Comparison of ENCODE assay signal across 1 cellular context in genomic region chr19:35451278-35452096, GRCh38.
TF ChIP-seq lines count a peak whose summit lies in the region.

No MANE protein-coding gene starts in this region.

TF ChIP-seq in GM12878, 131 proteins besides CTCF, POLR2A, EP300 and RAD21 (continued from another document):
- TF ChIP-seq NR2F1 (conservative IDR thresholded peaks at IDR 0.05), result peak; percentile 91
